In genomic region chr10:72354356-72355213, GRCh38 we compare ENCODE assay signal across 8 cellular contexts. TPM values are rescaled to one million over a fixed set of nuclear protein-coding genes. Genes with fewer than 3 reads are reported as not detected.
A peak's percentile ranks its signal among the peaks of the same experiment; 100 is the strongest.
DNase-seq lines count a peak whose midpoint lies in the region; ATAC-seq and TF ChIP-seq lines count a peak whose summit lies in the region.

DNAJB12 (minus strand) TSS chr10:72354919; CDS start chr10:72354897, 22 bp downstream.

- H3K27ac ChIP-seq in SK-N-SH (ENCODE audit: low read depth in 2 of 2, low read length in 1 of 2): peak within 1 kb of the TSS; percentile 99
- peak within 1 kb of the TSS; percentile 98 for H3K27ac ChIP-seq in neutrophil

- under 1% methylated on average over 57 of the region's 74 CpGs for whole genome bisulfite sequencing in SK-N-SH (ENCODE audit: low lambda C conversion rate)

- H3K9ac ChIP-seq in SK-N-SH: peak within 1 kb of the TSS; percentile 98

- H2AFZ ChIP-seq in SK-N-SH (ENCODE audit: low read depth): peak within 1 kb of the TSS; percentile 84

- POLR2A ChIA-PET in SK-N-SH (lab: Yijun Ruan, JAX): interaction anchor here (1.0 to 1.5 kb wide), 3 partner anchors 9 to 81 kb away, joined by 3 to 4 read pairs (median 3); no protein-coding TSS in a partner anchor

- peaks cover 3% of the 10 kb centered on the region for H3F3A ChIP-seq in SK-N-SH (replicated peaks; ENCODE audit: insufficient read depth)

- ATAC-seq in HG02588 (IDR thresholded peaks at IDR 0.05; ENCODE audit: unreplicated experiment): peak; percentile 66

- peaks cover 9% of the 10 kb centered on the region for H3K36me3 ChIP-seq in GM06990 (ENCODE audit: control insufficient read depth, insufficient read depth, low read length)
- peaks cover 9 to 19% of the 10 kb centered on the region in 2 experiments for H3K36me3 ChIP-seq in SK-N-SH (replicated peaks in 1 of 2; ENCODE audit: control insufficient read depth in 1 of 2, insufficient read depth in 2 of 2, low read length in 1 of 2)
- peaks cover 8% of the 10 kb centered on the region for H3K36me3 ChIP-seq in neutrophil

- H3K27me3 ChIP-seq in GM06990 (replicated peaks; ENCODE audit: control insufficient read depth, insufficient read depth, low read length): no peaks in the 10 kb centered on the region
- no peaks in the 10 kb centered on the region for H3K27me3 ChIP-seq in SK-N-SH (ENCODE audit: insufficient read depth)
- no peaks in the 10 kb centered on the region for H3K27me3 ChIP-seq in neutrophil

- TF ChIP-seq CTCF in GM06990 (IDR thresholded peaks at IDR 0.05; ENCODE audit: insufficient read depth, low read length, poor library complexity, severe bottlenecking) (no peak), SK-N-SH (IDR thresholded peaks at IDR 0.05) (no peak), neutrophil (IDR thresholded peaks at IDR 0.05) (peak; percentile 51), subcutaneous adipose tissue (IDR thresholded peaks at IDR 0.05; ENCODE audit: low read depth) (no peak)

- TF ChIP-seq RAD21 in SK-N-SH (IDR thresholded peaks at IDR 0.05; ENCODE audit: low read length): no peak

- H3K9me3 ChIP-seq in SK-N-SH (no peaks in the 10 kb centered on the region), neutrophil (no peaks in the 10 kb centered on the region)

- H4K20me1 ChIP-seq in SK-N-SH (ENCODE audit: insufficient read depth): no peaks in the 10 kb centered on the region

- TF ChIP-seq EP300 in SK-N-SH (IDR thresholded peaks at IDR 0.05; ENCODE audit: borderline replicate concordance in 1 of 2, low read depth in 1 of 2, low read length in 1 of 2): peak in 1 of 2 experiments; percentile 40; a peak in 1 of 4 replicates

- H3K4me3 ChIP-seq in GM06990 (replicated peaks; ENCODE audit: low read depth, low read length) (peak within 1 kb of the TSS; percentile 97), SK-N-SH (ENCODE audit: low read depth in 2 of 2, low read length in 1 of 2) (peak within 1 kb of the TSS; percentile 86 to 99), neutrophil (ENCODE audit: low read depth in 1 of 2, low read length in 1 of 2) (peak within 1 kb of the TSS; percentile 68 to 97)

- no peaks in the 10 kb centered on the region for H3K9me2 ChIP-seq in SK-N-SH

- CTCF ChIA-PET in SK-N-SH (lab: Yijun Ruan, JAX): interaction anchor here (0.8 to 9.9 kb wide), 6 partner anchors 10 to 481 kb away, joined by 3 to 86 read pairs (median 5); no protein-coding TSS in a partner anchor

- DNase-seq in GM06990 (ENCODE audit: extremely low read depth, insufficient read length): peak; percentile 98
- peak; percentile 83 for DNase-seq in NCI-H1092 (lab: John Stamatoyannopoulos, UW)
- DNase-seq in SK-N-SH: peak; percentile 95
- peak; percentile 91 for DNase-seq in activated naive CD4-positive, alpha-beta T cell treated with anti-CD3 and anti-CD28 coated beads, Interleukin-2, amount 50 U/mL, for 16 hours
- peak; percentile 93 for DNase-seq in germinal center (ENCODE audit: low spot score)

- H3K4me2 ChIP-seq in SK-N-SH: peak within 1 kb of the TSS; percentile 94

- H3K79me2 ChIP-seq in SK-N-SH (ENCODE audit: insufficient read depth): peaks cover 45% of the 10 kb centered on the region

- peaks cover 9 to 15% of the 10 kb centered on the region in 2 experiments; a peak in 1 of 4 replicates for H3K4me1 ChIP-seq in SK-N-SH (ENCODE audit: control insufficient read depth in 1 of 2, insufficient read depth in 2 of 2, low read depth in 1 of 2, low read length in 1 of 2)
- peaks cover 31 to 33% of the 10 kb centered on the region in 2 experiments for H3K4me1 ChIP-seq in neutrophil (ENCODE audit: control insufficient read depth in 1 of 2, insufficient read depth in 1 of 2, low read depth in 1 of 2, low read length in 1 of 2)

TF ChIP-seq in SK-N-SH, 30 proteins besides CTCF, POLR2A, EP300 and RAD21 (continues in another document):
- peak; percentile 86 for TF ChIP-seq USF1 (IDR thresholded peaks at IDR 0.05; ENCODE audit: borderline replicate concordance, low read depth)
- TF ChIP-seq GATA2 (CRISPR knock-in tag; IDR thresholded peaks at IDR 0.05): peak; percentile 29; the same call in 1 of the 2 replicates
- no peak for TF ChIP-seq TCF12 (IDR thresholded peaks at IDR 0.05)
- TF ChIP-seq MXI1 (IDR thresholded peaks at IDR 0.05; ENCODE audit: low read depth, low read length): peak; percentile 83
- TF ChIP-seq YY1 (IDR thresholded peaks at IDR 0.05; ENCODE audit: low read depth): peak; percentile 88
- TF ChIP-seq TAF1 (IDR thresholded peaks at IDR 0.05; ENCODE audit: borderline replicate concordance, low read depth, low read length): peak; percentile 36
- TF ChIP-seq MEF2A (IDR thresholded peaks at IDR 0.05; ENCODE audit: borderline replicate concordance, low read depth): no peak
- no peak for TF ChIP-seq RXRA (IDR thresholded peaks at IDR 0.05; ENCODE audit: borderline replicate concordance, low read depth)
- peak; percentile 82 for TF ChIP-seq ELF1 (IDR thresholded peaks at IDR 0.05)
- no peak for TF ChIP-seq JUND (IDR thresholded peaks at IDR 0.05)
- TF ChIP-seq REST (IDR thresholded peaks at IDR 0.05; ENCODE audit: low read depth, low read length): no peak
- TF ChIP-seq NRF1 (IDR thresholded peaks at IDR 0.05; ENCODE audit: low read depth, low read length): peak; percentile 85
- peak; percentile 69 for TF ChIP-seq POLR2AphosphoS5 (IDR thresholded peaks at IDR 0.05; ENCODE audit: low read depth, low read length)
- TF ChIP-seq RFX5 (IDR thresholded peaks at IDR 0.05; ENCODE audit: low read length): no peak
- TF ChIP-seq ZBTB33 (IDR thresholded peaks at IDR 0.05; ENCODE audit: borderline replicate concordance, low read depth): 0 out of 2 replicates have a peak, but pooled peaks have one; percentile 44
- peak; percentile 76 for TF ChIP-seq MAX (IDR thresholded peaks at IDR 0.05; ENCODE audit: low read depth)
- peak; percentile 64 for TF ChIP-seq GABPA (IDR thresholded peaks at IDR 0.05; ENCODE audit: low read depth)
- TF ChIP-seq FOXJ3 (CRISPR knock-in tag; IDR thresholded peaks at IDR 0.05): 0 out of 2 replicates have a peak, but pooled peaks have one; percentile 16
- TF ChIP-seq TEAD4 (IDR thresholded peaks at IDR 0.05; ENCODE audit: borderline replicate concordance, insufficient read depth): no peak
- peak; percentile 89 for TF ChIP-seq SIN3A (IDR thresholded peaks at IDR 0.05; ENCODE audit: borderline replicate concordance, low read depth, low read length)
- no peak for TF ChIP-seq FOSL2 (IDR thresholded peaks at IDR 0.05; ENCODE audit: borderline replicate concordance, low read depth)
- no peak for TF ChIP-seq FOXM1 (IDR thresholded peaks at IDR 0.05; ENCODE audit: low read depth)

RNA-seq across cellular contexts. Expression of gene DNAJB12, which starts in this region (rescaled TPM):
- polyA plus RNA-seq in SK-N-SH (2012; rRNA removed): 22.9 and 25.8 TPM in 2 replicates
- 15.6 and 19.0 TPM in 2 replicates for polyA plus RNA-seq in SK-N-SH (2012; cell fraction: cytosol; rRNA removed)
- polyA plus RNA-seq in SK-N-SH (2012; cell fraction: nucleus; rRNA removed): 38.8 and 40.0 TPM in 2 replicates
- total RNA-seq in subcutaneous adipose tissue: 10 to 100 TPM; 28.4 to 38.4 (median 33.9) TPM

Comparison
In these comparisons a context has a peak if more than half of its experiments do, and no peak if none do; other contexts are left out.
1. Peak in every context shown above with its lines: DNase-seq, ATAC-seq, H3K4me3 ChIP-seq and H3K27ac ChIP-seq.